Comparison of ENCODE assay signal across 10 cellular contexts in the genomic region with DNA sequence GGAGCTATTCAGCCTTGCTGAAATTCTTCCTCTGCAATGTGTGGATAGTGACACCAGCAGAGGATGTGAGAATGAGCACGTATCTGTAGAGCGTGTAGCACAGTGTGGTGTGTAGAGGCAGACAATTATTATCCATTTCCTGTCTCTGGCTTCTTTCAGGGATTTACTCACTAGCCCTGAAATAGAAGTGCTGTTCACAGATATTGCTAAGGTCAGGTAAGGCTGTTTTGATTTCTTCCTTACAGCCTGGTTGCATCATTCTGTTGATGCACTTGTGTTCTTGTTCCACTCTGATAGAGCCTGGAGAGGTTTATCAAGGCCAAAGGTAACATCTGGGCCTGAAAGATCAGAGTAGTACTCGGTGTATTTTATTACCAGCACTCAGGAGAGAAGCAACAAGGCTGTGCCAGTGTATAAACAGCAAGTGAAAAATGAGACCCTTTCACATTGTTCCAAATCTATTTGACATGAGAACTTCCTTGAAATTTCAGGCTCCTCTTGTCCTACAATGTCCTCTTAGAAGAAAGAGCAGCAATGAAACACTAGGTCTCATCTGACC. TPM values are rescaled to one million over a fixed set of nuclear protein-coding genes. Genes with fewer than 3 reads are reported as not detected.
DNase-seq lines count a peak whose midpoint lies in the region; ATAC-seq and TF ChIP-seq lines count a peak whose summit lies in the region.
"Had no signal": no experiment of that assay in that cellular context is flagged by ENCODE, and none has a peak within 500 bp of the region (broad histone marks: within the 10 kb centered on the region; RNA-seq: fewer than 3 reads in every experiment).

No MANE protein-coding gene starts in this region.

- H4K20me1 ChIP-seq in KMS-11 (ENCODE audit: insufficient read depth) (no peaks in the 10 kb centered on the region), osteoblast (ENCODE audit: insufficient read depth, low read length) (no peaks in the 10 kb centered on the region)

- TF ChIP-seq CTCF in GM13976 (IDR thresholded peaks at IDR 0.05; ENCODE audit: borderline replicate concordance, control extremely low read depth, extremely low read depth, insufficient read depth, missing control alignments) (no peak), KMS-11 (conservative IDR thresholded peaks at IDR 0.05; ENCODE audit: low read depth, low read length) (no peak), osteoblast (IDR thresholded peaks at IDR 0.05; ENCODE audit: extremely low read depth, low read depth, low read length) (no peak), adrenal gland (IDR thresholded peaks at IDR 0.05) (no peak)

- DNase-seq in GM13976 (ENCODE audit: low spot score) (peak; percentile 32), osteoblast (ENCODE audit: insufficient read length, low spot score, missing footprints) (peak; percentile 42), adrenal gland (no peak), mesendoderm (no peak)
- DNase-seq: activated naive CD4-positive, alpha-beta T cell treated with anti-CD3 and anti-CD28 coated beads for 36 hours had no signal

- H2BK15ac ChIP-seq in mesendoderm (replicated peaks; ENCODE audit: low read depth) = no peak overlapping the region

- no peaks in the 10 kb centered on the region for H3K27me3 Mint-ChIP-seq in activated T-helper 17 cell treated with anti-CD3 and anti-CD28 coated beads, Interleukin-2, amount 50 U/mL, for 72 hours
- H3K27me3 Mint-ChIP-seq: natural killer cell treated with Interleukin-12 subunit alpha and Interleukin-12 subunit beta and Interleukin-15 and Interleukin-18, amount 100 ng/mL, for 72 hours had no signal

- no peak overlapping the region for H2BK5ac ChIP-seq in mesendoderm (ENCODE audit: low read length)

- H3K4me2 ChIP-seq in KMS-11 (0 out of 2 replicates have a peak overlapping the region, but pooled peaks have one; percentile 13), osteoblast (ENCODE audit: insufficient read depth, low read length) (no peak overlapping the region), mesendoderm (ENCODE audit: low read length) (no peak overlapping the region)

- H3K36me3 ChIP-seq in KMS-11 (ENCODE audit: insufficient read depth) (no peaks in the 10 kb centered on the region), osteoblast (ENCODE audit: insufficient read depth, low read length) (no peaks in the 10 kb centered on the region), adrenal gland (replicated peaks in 1 of 2) (no peaks in the 10 kb centered on the region), mesendoderm (ENCODE audit: control insufficient read depth, insufficient read depth, low read length) (no peaks in the 10 kb centered on the region)

- H3K27ac ChIP-seq in KMS-11 (no peak overlapping the region), osteoblast (ENCODE audit: low read depth, low read length) (no peak overlapping the region), adrenal gland (no peak overlapping the region), mesendoderm (ENCODE audit: low read depth, low read length) (no peak overlapping the region)

- H3K56ac ChIP-seq in mesendoderm (ENCODE audit: low read length) = no peak overlapping the region

- ATAC-seq in activated T-helper 17 cell treated with anti-CD3 and anti-CD28 coated beads, Interleukin-2, amount 50 U/mL, for 72 hours (replicated peaks) = peak; percentile 95
- ATAC-seq in HG03439 (IDR thresholded peaks at IDR 0.05; ENCODE audit: unreplicated experiment) = no peak
- no peak for ATAC-seq in HG02938 (IDR thresholded peaks at IDR 0.05; ENCODE audit: unreplicated experiment)

- 76 to 83% (median 79%) methylated on average over 3 of the region's 3 CpGs for WGBS in adrenal gland, 4 donors
- WGBS in mesendoderm (ENCODE audit: extremely low coverage, insufficient coverage, low lambda C conversion rate) = no CpG with 5 or more reads among the region's 3 CpGs

- H3K27ac Mint-ChIP-seq in activated T-helper 17 cell treated with anti-CD3 and anti-CD28 coated beads, Interleukin-2, amount 50 U/mL, for 72 hours = peak overlapping the region; percentile 82
- H3K27ac Mint-ChIP-seq: activated naive CD4-positive, alpha-beta T cell treated with anti-CD3 and anti-CD28 coated beads for 36 hours; natural killer cell treated with Interleukin-12 subunit alpha and Interleukin-12 subunit beta and Interleukin-15 and Interleukin-18, amount 100 ng/mL, for 72 hours had no signal

- no peaks in the 10 kb centered on the region for H3K79me1 ChIP-seq in mesendoderm (ENCODE audit: low read length)

- H4K8ac ChIP-seq in mesendoderm (ENCODE audit: low read depth, low read length) = no peak overlapping the region

- no peak overlapping the region for H3K23ac ChIP-seq in mesendoderm (ENCODE audit: low read length)

- H3K4me3 ChIP-seq in KMS-11 (IDR thresholded peaks at IDR 0.05; ENCODE audit: insufficient read depth, low read depth, low read length) (no peak overlapping the region), osteoblast (ENCODE audit: insufficient read depth, low read length) (no peak overlapping the region), adrenal gland (no peak overlapping the region), mesendoderm (ENCODE audit: low read length) (no peak overlapping the region)

- no peaks in the 10 kb centered on the region for H3K9me3 ChIP-seq in osteoblast (ENCODE audit: low read depth, low read length)
- H3K9me3 ChIP-seq in adrenal gland (replicated peaks in 1 of 3) = no peaks in the 10 kb centered on the region

- H2BK120ac ChIP-seq in mesendoderm (ENCODE audit: low read depth, low read length) = no peak overlapping the region

- H3K9ac ChIP-seq in KMS-11 = no peak overlapping the region
- H3K9ac ChIP-seq in mesendoderm (ENCODE audit: low read length) = no peak overlapping the region

- no peak overlapping the region for H3K4ac ChIP-seq in mesendoderm (ENCODE audit: low read depth, low read length)

- in situ Hi-C loops in GM13976 (cut with MboI; ENCODE audit: low sequenced_read_pairs, unreplicated experiment) = no loop called here

- H3K27me3 ChIP-seq in KMS-11 (ENCODE audit: insufficient read depth, low read depth) (no peaks in the 10 kb centered on the region), osteoblast (ENCODE audit: insufficient read depth, low read length) (no peaks in the 10 kb centered on the region), adrenal gland (no peaks in the 10 kb centered on the region), mesendoderm (ENCODE audit: insufficient read depth, low read length, poor library complexity) (no peaks in the 10 kb centered on the region)

- no peak overlapping the region for H4K5ac ChIP-seq in mesendoderm (ENCODE audit: low read length)

- peak overlapping the region; percentile 28 for H3K4me3 Mint-ChIP-seq in activated T-helper 17 cell treated with anti-CD3 and anti-CD28 coated beads, Interleukin-2, amount 50 U/mL, for 72 hours
- H3K4me3 Mint-ChIP-seq: activated naive CD4-positive, alpha-beta T cell treated with anti-CD3 and anti-CD28 coated beads for 36 hours; natural killer cell treated with Interleukin-12 subunit alpha and Interleukin-12 subunit beta and Interleukin-15 and Interleukin-18, amount 100 ng/mL, for 72 hours had no signal

- H3K79me2 ChIP-seq in KMS-11 (ENCODE audit: insufficient read depth, low read depth) (no peaks in the 10 kb centered on the region), osteoblast (ENCODE audit: insufficient read depth, low read length) (no peaks in the 10 kb centered on the region), mesendoderm (ENCODE audit: control insufficient read depth, insufficient read depth, low read length) (no peaks in the 10 kb centered on the region)

- intact Hi-C loops in adrenal gland (cut with DNase I) = no loop called here

- no peak overlapping the region for H2AFZ ChIP-seq in KMS-11 (ENCODE audit: low read depth)
- no peak overlapping the region for H2AFZ ChIP-seq in osteoblast (ENCODE audit: low read length)

- H3K4me1 Mint-ChIP-seq in activated T-helper 17 cell treated with anti-CD3 and anti-CD28 coated beads, Interleukin-2, amount 50 U/mL, for 72 hours = no peaks in the 10 kb centered on the region

- no peaks in the 10 kb centered on the region for H3K9me3 Mint-ChIP-seq in activated T-helper 17 cell treated with anti-CD3 and anti-CD28 coated beads, Interleukin-2, amount 50 U/mL, for 72 hours
- H3K9me3 Mint-ChIP-seq: activated naive CD4-positive, alpha-beta T cell treated with anti-CD3 and anti-CD28 coated beads for 36 hours; natural killer cell treated with Interleukin-12 subunit alpha and Interleukin-12 subunit beta and Interleukin-15 and Interleukin-18, amount 100 ng/mL, for 72 hours had no signal

- peaks cover 16% of the 10 kb centered on the region for H3K36me3 Mint-ChIP-seq in activated T-helper 17 cell treated with anti-CD3 and anti-CD28 coated beads, Interleukin-2, amount 50 U/mL, for 72 hours (ENCODE audit: low read depth)
- H3K36me3 Mint-ChIP-seq: natural killer cell treated with Interleukin-12 subunit alpha and Interleukin-12 subunit beta and Interleukin-15 and Interleukin-18, amount 100 ng/mL, for 72 hours had no signal

- no peak overlapping the region for H2AK5ac ChIP-seq in mesendoderm (ENCODE audit: low read length)

- TF ChIP-seq POLR2A in adrenal gland (IDR thresholded peaks at IDR 0.05) = no peak

- H3K18ac ChIP-seq in mesendoderm (ENCODE audit: low read length) = no peak overlapping the region

- H3K4me1 ChIP-seq in KMS-11 (ENCODE audit: low read depth, poor library complexity, severe bottlenecking) = peaks cover 22% of the 10 kb centered on the region
- no peaks in the 10 kb centered on the region for H3K4me1 ChIP-seq in osteoblast (ENCODE audit: insufficient read depth, low read length)
- no peaks in the 10 kb centered on the region for H3K4me1 ChIP-seq in adrenal gland (replicated peaks in 1 of 2)
- no peaks in the 10 kb centered on the region for H3K4me1 ChIP-seq in mesendoderm (ENCODE audit: control insufficient read depth, low read depth, low read length)

RNA-seq across cellular contexts. Expression of a gene that starts 16.7 kb away (rescaled TPM):
- total RNA-seq in activated T-helper 17 cell treated with anti-CD3 and anti-CD28 coated beads, Interleukin-2, amount 50 U/mL, for 72 hours = 10 to 100 TPM; 14.3 to 64.7 TPM
- total RNA-seq in osteoblast (11.2 and 13.3 TPM in 2 replicates), adrenal gland (10 to 100 TPM in 1 of 8 donors, 1 to 10 TPM in 7; 2.5 to 11.3 (median 4.2) TPM)
- 10 to 100 TPM in 1 of 3 donors, 1 to 10 TPM in 2; 3.2 to 11.7 (median 4.5) TPM for polyA plus RNA-seq in adrenal gland
- polyA plus RNA-seq in mesendoderm (2013, experiment 1 of 2) = 28.0 TPM
- 28.3 TPM for polyA plus RNA-seq in mesendoderm (2013, experiment 2 of 2)

RNA-seq across cellular contexts. Expression of a gene that starts 36.4 kb away (rescaled TPM):
- total RNA-seq in activated T-helper 17 cell treated with anti-CD3 and anti-CD28 coated beads, Interleukin-2, amount 50 U/mL, for 72 hours = 10 to 100 TPM; 17.6 to 20.0 TPM
- total RNA-seq in osteoblast (15.3 and 16.3 TPM in 2 replicates), adrenal gland (10 to 100 TPM; 43.0 to 79.1 (median 51.3) TPM)
- 10 to 100 TPM; 41.5 to 66.7 (median 41.9) TPM for polyA plus RNA-seq in adrenal gland
- polyA plus RNA-seq in mesendoderm (2013, experiment 1 of 2) = 6.4 TPM
- 7.1 TPM for polyA plus RNA-seq in mesendoderm (2013, experiment 2 of 2)

RNA-seq across cellular contexts. Expression of a gene that starts 38.0 kb away (rescaled TPM):
- 10 to 100 TPM; 29.3 to 68.1 TPM for total RNA-seq in activated T-helper 17 cell treated with anti-CD3 and anti-CD28 coated beads, Interleukin-2, amount 50 U/mL, for 72 hours
- total RNA-seq in osteoblast (64.1 and 66.6 TPM in 2 replicates), adrenal gland (100 to 1,000 TPM in 2 of 8 donors, 10 to 100 TPM in 6; 52.2 to 108 (median 86.0) TPM)
- polyA plus RNA-seq in adrenal gland = 10 to 100 TPM; 54.6 to 79.3 (median 68.0) TPM
- polyA plus RNA-seq in mesendoderm (2013, experiment 1 of 2) = 74.2 TPM
- 73.8 TPM for polyA plus RNA-seq in mesendoderm (2013, experiment 2 of 2)

RNA-seq across cellular contexts. Expression of a gene that starts 59.1 kb away (rescaled TPM):
- 10 to 100 TPM; 40.3 to 44.6 TPM for total RNA-seq in activated T-helper 17 cell treated with anti-CD3 and anti-CD28 coated beads, Interleukin-2, amount 50 U/mL, for 72 hours
- total RNA-seq in osteoblast = 138 and 143 TPM in 2 replicates
- 100 to 1,000 TPM in 2 of 8 donors, 10 to 100 TPM in 6; 73.1 to 160 (median 81.3) TPM for total RNA-seq in adrenal gland
- polyA plus RNA-seq in adrenal gland = 100 to 1,000 TPM in 1 of 3 donors, 10 to 100 TPM in 2; 49.1 to 282 (median 58.9) TPM
- polyA plus RNA-seq in mesendoderm (2013, experiment 1 of 2) = 106 TPM
- polyA plus RNA-seq in mesendoderm (2013, experiment 2 of 2) = 110 TPM

Comparison
In these comparisons a context has a peak if more than half of its experiments do, and no peak if none do; other contexts are left out.
1. DNase-seq: peak in GM13976 (single experiment) and osteoblast (single experiment); none in adrenal gland (0 of 7) and mesendoderm (single experiment).